Comparison of ENCODE assay signal across 8 cellular contexts in genomic region chr12:110582286-110583136, GRCh38. TPM values are rescaled to one million over a fixed set of nuclear protein-coding genes. Genes with fewer than 3 reads are reported as not detected.
DNase-seq lines count a peak whose midpoint lies in the region; ATAC-seq and TF ChIP-seq lines count a peak whose summit lies in the region.

No MANE protein-coding gene starts in this region.

- peak overlapping the region; percentile 88 for H3K4me3 Mint-ChIP-seq in glutamatergic neuron (ENCODE audit: unreplicated experiment)

- intact Hi-C loops in ovary (cut with DNase I): no loop called here

- peaks cover 5% of the 10 kb centered on the region for H3K9me3 Mint-ChIP-seq in glutamatergic neuron (ENCODE audit: unreplicated experiment)

- peaks cover 14% of the 10 kb centered on the region for H3K4me1 Mint-ChIP-seq in glutamatergic neuron (ENCODE audit: low read depth, unreplicated experiment)

- peak; percentile 56 for DNase-seq in AG08396 (ENCODE audit: low spot score)
- DNase-seq in RPMI7951 (ENCODE audit: low read depth): peak; percentile 71
- DNase-seq in activated naive CD4-positive, alpha-beta T cell treated with Interleukin-2 at 50 U/mL for 16 hours: peak; percentile 83
- peak; percentile 66 for DNase-seq in glutamatergic neuron
- peak; percentile 50 to 75 (median 66) for DNase-seq in ovary

- no peak for TF ChIP-seq EP300 in ovary (IDR thresholded peaks at IDR 0.05)

- no peaks in the 10 kb centered on the region for H3K27me3 ChIP-seq in ovary
- no peaks in the 10 kb centered on the region for H3K27me3 ChIP-seq in thymus (ENCODE audit: control insufficient read depth, insufficient read depth)

- peaks cover 6% of the 10 kb centered on the region for H3K27me3 Mint-ChIP-seq in glutamatergic neuron (ENCODE audit: unreplicated experiment)

- H3K27ac ChIP-seq in ovary (peak overlapping the region; percentile 79 to 89), thymus (ENCODE audit: low read depth) (peak overlapping the region; percentile 91)

- H3K36me3 ChIP-seq in ovary (no peaks in the 10 kb centered on the region), thymus (ENCODE audit: control insufficient read depth, insufficient read depth) (no peaks in the 10 kb centered on the region)

- peak overlapping the region; percentile 84 for H3K4me3 ChIP-seq in ovary
- H3K4me3 ChIP-seq in thymus (ENCODE audit: low read length): peak overlapping the region; percentile 81

- peak overlapping the region; percentile 13 for H3K27ac Mint-ChIP-seq in glutamatergic neuron (ENCODE audit: unreplicated experiment)

- TF ChIP-seq POLR2A in ovary (IDR thresholded peaks at IDR 0.05): no peak

- 0% methylated on average over 63 to 104 of the region's 104 CpGs for WGBS in ovary, 3 donors
- under 1% methylated on average over 104 of the region's 104 CpGs for WGBS in thymus

- ATAC-seq in GM18520 (IDR thresholded peaks at IDR 0.05; ENCODE audit: unreplicated experiment) (peak; percentile 29), HG03064 (IDR thresholded peaks at IDR 0.05; ENCODE audit: low read depth, unreplicated experiment) (peak; percentile 40)

- no peak for TF ChIP-seq CTCF in glutamatergic neuron (IDR thresholded peaks at IDR 0.05; ENCODE audit: partially characterized antibody, unreplicated experiment)
- no peak for TF ChIP-seq CTCF in ovary (IDR thresholded peaks at IDR 0.05)

- H3K36me3 Mint-ChIP-seq in glutamatergic neuron (ENCODE audit: unreplicated experiment): no peaks in the 10 kb centered on the region

- no peaks in the 10 kb centered on the region for H3K9me3 ChIP-seq in ovary
- H3K9me3 ChIP-seq in thymus (ENCODE audit: control insufficient read depth): no peaks in the 10 kb centered on the region

- peaks cover 18% of the 10 kb centered on the region for H3K4me1 ChIP-seq in ovary (ENCODE audit: insufficient read depth)
- peaks cover 42% of the 10 kb centered on the region for H3K4me1 ChIP-seq in thymus (ENCODE audit: control insufficient read depth, insufficient read depth, low read length)

RNA-seq across cellular contexts. Expression of gene PPTC7, which starts 0.6 kb away (rescaled TPM):
- 1.8 and 3.0 TPM in 2 replicates for total RNA-seq in RPMI7951 (2014; rRNA removed; shearing (Covaris generic))
- total RNA-seq in glutamatergic neuron (ENCODE audit: unreplicated experiment) (11.4 TPM), ovary (10 to 100 TPM; 13.5 to 25.5 (median 22.5) TPM)
- polyA plus RNA-seq in ovary (10 to 100 TPM in 1 of 2 donors, 1 to 10 TPM in 1; 10.0 to 19.2 TPM), thymus (19.2 TPM)

RNA-seq across cellular contexts. Expression of gene TCTN1, which starts 31.4 kb away (rescaled TPM):
- 18.9 and 24.6 TPM in 2 replicates for total RNA-seq in RPMI7951 (2014; rRNA removed; shearing (Covaris generic))
- total RNA-seq in glutamatergic neuron (ENCODE audit: unreplicated experiment) (21.8 TPM), ovary (100 to 1,000 TPM in 1 of 7 donors, 10 to 100 TPM in 6; 43.3 to 122 (median 47.9) TPM)
- polyA plus RNA-seq in ovary (10 to 100 TPM; 32.7 to 96.1 TPM), thymus (17.9 TPM)

Comparison
In these comparisons a context has a peak if more than half of its experiments do, and no peak if none do; other contexts are left out.
1. Peak in every context shown above with its lines: DNase-seq, ATAC-seq, H3K4me3 ChIP-seq and H3K27ac ChIP-seq.